18 cellular contexts compared by ENCODE assay signal in the genomic region with DNA sequence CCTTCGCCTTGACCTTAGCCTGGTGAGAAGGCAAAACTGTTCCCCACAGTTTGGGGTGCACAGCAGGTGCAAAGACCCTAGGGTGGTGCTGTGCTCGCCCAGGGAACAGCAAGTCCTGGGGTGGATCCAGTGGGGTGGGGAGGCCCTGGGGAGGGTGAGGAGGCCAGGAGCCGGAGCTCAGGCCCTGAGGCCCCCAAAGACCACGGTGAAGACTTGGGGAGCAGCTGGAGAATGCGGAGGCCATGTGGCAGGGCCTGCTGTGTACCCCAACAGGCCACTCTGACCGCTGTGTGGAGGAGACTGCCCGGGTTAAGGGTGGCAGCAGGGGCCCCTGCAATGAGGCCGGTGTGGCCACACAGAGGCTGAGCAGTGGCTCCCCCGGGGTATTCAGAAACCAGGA.
"Had no signal": no experiment of that assay in that cellular context is flagged by ENCODE, and none has a peak within 500 bp of the region (broad histone marks: within the 10 kb centered on the region; RNA-seq: fewer than 3 reads in every experiment).

No MANE protein-coding gene starts in this region.

- DNase-seq: dermis blood vessel endothelial cell; dorsolateral prefrontal cortex; effector CD4-positive, alpha-beta T cell; effector memory CD4-positive, alpha-beta T cell; foreskin keratinocyte; heart left ventricle; hippocampal formation; left cardiac atrium; left lung; left ventricle myocardium superior; lower lobe of right lung; mesenchymal stem cell; mucosa of descending colon; naive B cell had no signal

- H3K4me1 ChIP-seq: foreskin keratinocyte, gastroesophageal sphincter, lower lobe of right lung had no signal

- H3K4me3 Mint-ChIP-seq: mesothelial cell of epicardium had no signal

- H3K36me3 ChIP-seq: esophagus muscularis mucosa, gastroesophageal sphincter, heart left ventricle, left lung, lower lobe of right lung had no signal

- H3K36me3 Mint-ChIP-seq: mesothelial cell of epicardium, naive B cell had no signal

- H3K27ac Mint-ChIP-seq: mesothelial cell of epicardium, naive B cell had no signal

- H3K4me3 ChIP-seq: coronary artery, dorsolateral prefrontal cortex, esophagus muscularis mucosa, gastroesophageal sphincter, heart left ventricle, left lung, lower lobe of right lung, mucosa of descending colon had no signal

- ATAC-seq: foreskin keratinocyte, gastroesophageal sphincter, heart left ventricle, left cardiac atrium, left lung, left ventricle myocardium superior, lower lobe of right lung, mucosa of descending colon had no signal

- H3K4me1 Mint-ChIP-seq: mesothelial cell of epicardium had no signal

- H3K9me3 Mint-ChIP-seq: mesothelial cell of epicardium, naive B cell had no signal

- H3K27ac ChIP-seq: coronary artery, esophagus muscularis mucosa, foreskin keratinocyte, gastroesophageal sphincter, heart left ventricle, left lung, lower lobe of right lung had no signal

- H3K9me3 ChIP-seq: esophagus muscularis mucosa, gastroesophageal sphincter, heart left ventricle, left lung, lower lobe of right lung, mucosa of descending colon had no signal
